Comparison of ENCODE assay signal across 1 cellular context in genomic region chr18:47930086-47930843, GRCh38.
TF ChIP-seq lines count a peak whose summit lies in the region.

Gene SMAD2, minus strand, starts transcription at chr18:47930659. Its CDS starts 33,903 bp downstream, at chr18:47896756.

TF ChIP-seq in HepG2, 621 proteins besides CTCF, POLR2A, EP300 and RAD21 (continued from another document):
- TF ChIP-seq REST (IDR thresholded peaks at IDR 0.05; ENCODE audit: borderline replicate concordance in 1 of 2, low read depth in 1 of 2, low read length in 2 of 2) (peak in 1 of 2 experiments; percentile 15; a peak in 1 of 4 replicates), ZFP90 (CRISPR knock-in tag; IDR thresholded peaks at IDR 0.05; ENCODE audit: borderline replicate concordance) (0 out of 2 replicates have a peak, but pooled peaks have one; percentile 52), MAF1 (CRISPR knock-in tag; IDR thresholded peaks at IDR 0.05; ENCODE audit: borderline replicate concordance) (0 out of 2 replicates have a peak, but pooled peaks have one; percentile 63), DNMT1 (CRISPR knock-in tag; IDR thresholded peaks at IDR 0.05) (no peak), ZBTB38 (CRISPR knock-in tag; IDR thresholded peaks at IDR 0.05) (peak; percentile 48; the same call in 1 of the 2 replicates), SAP130 (CRISPR knock-in tag; IDR thresholded peaks at IDR 0.05; ENCODE audit: low read depth) (peak; percentile 76), BORCS8-MEF2B (CRISPR knock-in tag; IDR thresholded peaks at IDR 0.05) (peak; percentile 49; the same call in 1 of the 2 replicates), MTA1 (CRISPR knock-in tag; IDR thresholded peaks at IDR 0.05; ENCODE audit: borderline replicate concordance) (peak; percentile 78; the same call in 1 of the 2 replicates), HDAC1 (CRISPR knock-in tag; IDR thresholded peaks at IDR 0.05) (peak; percentile 78), POGK (CRISPR knock-in tag; conservative IDR thresholded peaks at IDR 0.05) (peak; percentile 71), ZNF205 (CRISPR knock-in tag; IDR thresholded peaks at IDR 0.05) (no peak), NR2F2 (IDR thresholded peaks at IDR 0.05; ENCODE audit: borderline replicate concordance, low read depth) (no peak), ZNF83 (CRISPR knock-in tag; IDR thresholded peaks at IDR 0.05; ENCODE audit: borderline replicate concordance) (peak; percentile 76; the same call in 1 of the 2 replicates), HDAC2 (CRISPR knock-in tag; IDR thresholded peaks at IDR 0.05) (peak; percentile 48; the same call in 1 of the 2 replicates), YEATS2 (CRISPR knock-in tag; IDR thresholded peaks at IDR 0.05; ENCODE audit: borderline replicate concordance) (peak; percentile 50; the same call in 1 of the 2 replicates), ZNF383 (CRISPR knock-in tag; IDR thresholded peaks at IDR 0.05; ENCODE audit: borderline replicate concordance) (no peak), ZBTB3 (CRISPR knock-in tag; IDR thresholded peaks at IDR 0.05; ENCODE audit: borderline replicate concordance, low read depth) (no peak), ZBTB37 (CRISPR knock-in tag; IDR thresholded peaks at IDR 0.05) (no peak), MXI1 (IDR thresholded peaks at IDR 0.05; ENCODE audit: borderline replicate concordance, low read depth, low read length) (peak; percentile 45; the same call in 1 of the 3 replicates), ZNF430 (CRISPR knock-in tag; IDR thresholded peaks at IDR 0.05) (peak; percentile 45; the same call in 1 of the 2 replicates), NCOR1 (IDR thresholded peaks at IDR 0.05; ENCODE audit: borderline replicate concordance, low read length) (no peak), PRDM15 (CRISPR knock-in tag; IDR thresholded peaks at IDR 0.05) (peak; percentile 59), TAF1 (CRISPR knock-in tag; IDR thresholded peaks at IDR 0.05) (peak; percentile 59), ZNF232 (CRISPR knock-in tag; IDR thresholded peaks at IDR 0.05; ENCODE audit: borderline replicate concordance) (0 out of 2 replicates have a peak, but pooled peaks have one; percentile 38), ZGPAT (CRISPR knock-in tag; IDR thresholded peaks at IDR 0.05) (peak; percentile 73; the same call in 1 of the 2 replicates), LCORL (IDR thresholded peaks at IDR 0.05) (no peak), LCORL (CRISPR knock-in tag; IDR thresholded peaks at IDR 0.05) (peak; percentile 75), IRF9 (CRISPR knock-in tag; IDR thresholded peaks at IDR 0.05; ENCODE audit: borderline replicate concordance) (0 out of 2 replicates have a peak, but pooled peaks have one; percentile 43), ARNTL (CRISPR knock-in tag; IDR thresholded peaks at IDR 0.05) (peak; percentile 62; the same call in 1 of the 2 replicates), ZNF414 (CRISPR knock-in tag; IDR thresholded peaks at IDR 0.05) (peak; percentile 36; the same call in 1 of the 2 replicates), ZNF788 (CRISPR knock-in tag; IDR thresholded peaks at IDR 0.05; ENCODE audit: borderline replicate concordance) (peak; percentile 34; the same call in 1 of the 2 replicates), HNRNPK (IDR thresholded peaks at IDR 0.05; ENCODE audit: low read depth, low read length, poor library complexity, severe bottlenecking) (peak; percentile 99), BHLHE40 (IDR thresholded peaks at IDR 0.05; ENCODE audit: low read length) (0 out of 2 replicates have a peak, but pooled peaks have one; percentile 6), TFE3 (CRISPR knock-in tag; IDR thresholded peaks at IDR 0.05) (peak; percentile 69; the same call in 1 of the 2 replicates), KMT2A (CRISPR knock-in tag; IDR thresholded peaks at IDR 0.05) (peak; percentile 75), KMT2B (CRISPR knock-in tag; IDR thresholded peaks at IDR 0.05) (peak; percentile 63), ZNF777 (CRISPR knock-in tag; IDR thresholded peaks at IDR 0.05) (peak; percentile 48; the same call in 1 of the 2 replicates), ZNF703 (CRISPR knock-in tag; IDR thresholded peaks at IDR 0.05; ENCODE audit: borderline replicate concordance) (0 out of 2 replicates have a peak, but pooled peaks have one; percentile 26), TEF (CRISPR knock-in tag; IDR thresholded peaks at IDR 0.05) (no peak)
